In the genomic region with DNA sequence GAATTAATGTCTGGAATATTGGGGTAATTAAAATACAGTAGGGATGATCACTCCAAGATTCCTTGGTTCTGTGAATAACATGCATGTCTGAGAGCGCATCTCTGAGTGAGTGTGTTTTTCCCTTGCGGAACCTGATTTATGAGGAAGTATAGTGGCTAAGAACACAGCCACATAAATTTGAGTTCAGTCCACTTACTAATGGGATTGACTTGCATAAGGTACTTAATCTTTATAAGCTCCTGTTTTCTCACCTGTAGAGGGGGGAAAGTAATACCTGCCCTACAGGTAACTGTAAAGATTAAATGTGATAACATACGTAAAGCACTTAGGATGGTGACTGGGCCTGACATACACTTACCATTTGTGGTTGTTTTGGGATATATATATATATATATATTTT, we compare ENCODE assay signal across 24 cellular contexts.
"Had no signal": no experiment of that assay in that cellular context is flagged by ENCODE, and none has a peak within 500 bp of the region (broad histone marks: within the 10 kb centered on the region; RNA-seq: fewer than 3 reads in every experiment).

No MANE protein-coding gene starts in this region.

- H3K4me2 ChIP-seq: KMS-11, PC-9 had no signal

- H2AFZ ChIP-seq: PC-9 had no signal

- H3K9me3 ChIP-seq: SJSA1 had no signal

- H3K36me3 ChIP-seq: SJSA1 had no signal

- ATAC-seq: activated T-helper 17 cell treated with anti-CD3 and anti-CD28 coated beads, Interleukin-2, amount 50 U/mL, for 72 hours; SK-N-SH treated with all-trans-retinoic acid at 6 μM for 48 hours; T-cell had no signal

- DNase-seq: activated B cell treated with CpG ODN at 0.5 μM for 24 hours; activated CD4-positive, alpha-beta memory T cell treated with anti-CD3 and anti-CD28 coated beads, Interleukin-2, amount 10 ng/mL, durations not matched to agents 7 days and 5 days; activated CD4-positive, alpha-beta T cell treated with anti-CD3 and anti-CD28 coated beads for 1 hour; activated CD4-positive, alpha-beta T cell treated with anti-CD3 and anti-CD28 coated beads, Interleukin-2, amount 50 U/mL, for 1 hour; activated gamma-delta T cell; activated naive CD4-positive, alpha-beta T cell treated with anti-CD3 and anti-CD28 coated beads for 36 hours; activated T-cell treated with anti-CD3 and anti-CD28 coated beads for 4 hours; activated T-cell treated with anti-CD3 and anti-CD28 coated beads, Interleukin-2, amount 50 U/mL, for 48 hours; amygdala; cortex of kidney; NCI-H1105 treated with DMSO at 0.1 percent for 48 hours; NCI-H146; NCI-H1930; NCI-H510A treated with DMSO at 0.1 percent for 48 hours; NCI-H69; PC-9; T-cell; T-helper 2 cell; T1000 had no signal

- H3K9ac ChIP-seq: KMS-11 had no signal

- FAIRE-seq: astrocyte had no signal

- H3K27me3 ChIP-seq: SJSA1 had no signal

- H3K27ac ChIP-seq: KMS-11, PC-9, SJSA1 had no signal

- H3K4me3 ChIP-seq: PC-9, SJSA1 had no signal

- H3K4me1 ChIP-seq: SJSA1 had no signal
